Comparison of ENCODE assay signal across 10 cellular contexts in genomic region chr11:87454246-87454645, GRCh38.
DNase-seq lines count a peak whose midpoint lies in the region; ATAC-seq and TF ChIP-seq lines count a peak whose summit lies in the region.
"Had no signal": no experiment of that assay in that cellular context is flagged by ENCODE, and none has a peak within 500 bp of the region (broad histone marks: within the 10 kb centered on the region; RNA-seq: fewer than 3 reads in every experiment).

No MANE protein-coding gene starts in this region.

- no peak for TF ChIP-seq CTCF in nephron (IDR thresholded peaks at IDR 0.05; ENCODE audit: unreplicated experiment in 3 of 3)

- H3K4me3 Mint-ChIP-seq in nephron: no peak overlapping the region

- H3K4me1 Mint-ChIP-seq in nephron: peaks cover 30% of the 10 kb centered on the region

- H3K36me3 Mint-ChIP-seq in nephron (ENCODE audit: low read depth): no peaks in the 10 kb centered on the region

- H3K9me3 Mint-ChIP-seq in nephron: no peaks in the 10 kb centered on the region

- H3K27ac Mint-ChIP-seq in nephron: peak overlapping the region; percentile 6 to 70 (median 61)

- DNase-seq in NAMALWA (ENCODE audit: low spot score) (peak; percentile 82), HT-29 (ENCODE audit: low spot score) (no peak)
- DNase-seq: activated gamma-delta T cell, NCI-H226 had no signal

- peak; percentile 75 for ATAC-seq in GM19328 (IDR thresholded peaks at IDR 0.05; ENCODE audit: unreplicated experiment)
- ATAC-seq in HG02678 (IDR thresholded peaks at IDR 0.05; ENCODE audit: unreplicated experiment): peak; percentile 85
- no peak for ATAC-seq in HG02763 (IDR thresholded peaks at IDR 0.05; ENCODE audit: unreplicated experiment)
- ATAC-seq in HG03196 (IDR thresholded peaks at IDR 0.05; ENCODE audit: unreplicated experiment): no peak
- ATAC-seq in GM21423 (IDR thresholded peaks at IDR 0.05; ENCODE audit: unreplicated experiment): no peak

- no peaks in the 10 kb centered on the region for H3K27me3 Mint-ChIP-seq in nephron (ENCODE audit: low read depth)

Comparison
In these comparisons a context has a peak if more than half of its experiments do, and no peak if none do; other contexts are left out.
1. ATAC-seq: peak in GM19328 (single experiment) and HG02678 (single experiment); none in HG02763 (single experiment), HG03196 (single experiment) and GM21423 (single experiment).